ENCODE assay signal across 18 cellular contexts in genomic region chr4:186693894-186694293, GRCh38. TPM values are rescaled to one million over a fixed set of nuclear protein-coding genes. Genes with fewer than 3 reads are reported as not detected.
DNase-seq lines count a peak whose midpoint lies in the region; ATAC-seq, FAIRE-seq and TF ChIP-seq lines count a peak whose summit lies in the region.
"Had no signal": no experiment of that assay in that cellular context is flagged by ENCODE, and none has a peak within 500 bp of the region (broad histone marks: within the 10 kb centered on the region; RNA-seq: fewer than 3 reads in every experiment).

No MANE protein-coding gene starts in this region.

- H3K9ac ChIP-seq in HepG2 (ENCODE audit: insufficient read depth, low read depth, low read length) (no peak overlapping the region), H1 (replicated peaks in 1 of 4; ENCODE audit: extremely low read depth in 1 of 4, low read depth in 3 of 4, low read length in 3 of 4) (no peak overlapping the region)

- H3K27ac ChIP-seq in HepG2 (ENCODE audit: extremely low read length, insufficient read depth, low read length) (no peak overlapping the region), right lobe of liver (no peak overlapping the region), H1 (ENCODE audit: low read depth, low read length) (no peak overlapping the region)
- H3K27ac ChIP-seq in naive thymus-derived CD4-positive, alpha-beta T cell (ENCODE audit: low read depth, low read length) = no peak overlapping the region
- H3K27ac ChIP-seq: C4-2B, VCaP had no signal

- H3K36me3 ChIP-seq in HepG2 (replicated peaks in 1 of 2; ENCODE audit: control insufficient read depth in 1 of 2, insufficient read depth in 2 of 2, low read length in 2 of 2) (peaks cover 5 to 22% of the 10 kb centered on the region in 2 experiments), right lobe of liver (peaks cover 0 to 3% (median 0%) of the 10 kb centered on the region in 4 donors), H1 (ENCODE audit: control insufficient read depth in 2 of 4, insufficient read depth in 4 of 4, low read length in 3 of 4) (peaks cover 0 to 37% (median 0%) of the 10 kb centered on the region in 4 experiments; a peak in 4 of 8 replicates)
- H3K36me3 ChIP-seq in naive thymus-derived CD4-positive, alpha-beta T cell (ENCODE audit: control insufficient read depth in 2 of 3, insufficient read depth in 3 of 3, low read length in 3 of 3) = no peaks in the 10 kb centered on the region

- peak overlapping the region; percentile 91 for H3K27ac Mint-ChIP-seq in osteocyte (ENCODE audit: unreplicated experiment)
- H3K27ac Mint-ChIP-seq in naive thymus-derived CD4-positive, alpha-beta T cell = no peak overlapping the region
- H3K27ac Mint-ChIP-seq: activated naive CD4-positive, alpha-beta T cell treated with anti-CD3 and anti-CD28 coated beads for 36 hours; T-helper 17 cell had no signal

- CTCF ChIA-PET in HepG2 (lab: Yijun Ruan, JAX; ENCODE audit: low intra/inter-chr PET ratio, low total read pairs) = no interaction called here
- CTCF ChIA-PET in H1 (lab: Charles Lee; ENCODE audit: partially characterized antibody) = no interaction called here
- CTCF ChIA-PET in naive thymus-derived CD4-positive, alpha-beta T cell (lab: Charles Lee) = no interaction called here

- H2BK20ac ChIP-seq in H1 (ENCODE audit: low read length) = no peak overlapping the region

- H3K4me3 Mint-ChIP-seq in osteocyte (ENCODE audit: unreplicated experiment) = peak overlapping the region; percentile 2
- H3K4me3 Mint-ChIP-seq in naive thymus-derived CD4-positive, alpha-beta T cell = no peak overlapping the region
- H3K4me3 Mint-ChIP-seq: activated naive CD4-positive, alpha-beta T cell treated with anti-CD3 and anti-CD28 coated beads for 36 hours; T-helper 17 cell had no signal

- no peak overlapping the region for H2BK5ac ChIP-seq in H1 (ENCODE audit: low read depth, low read length)

- H3K79me1 ChIP-seq in H1 (ENCODE audit: low read depth, low read length) = peaks cover 8% of the 10 kb centered on the region

- no peak for TF ChIP-seq POLR2A in HepG2 (IDR thresholded peaks at IDR 0.05; ENCODE audit: insufficient read depth in 1 of 2, low read depth in 2 of 2, low read length in 2 of 2)
- no peak for TF ChIP-seq POLR2A in right lobe of liver (IDR thresholded peaks at IDR 0.05)
- TF ChIP-seq POLR2A in H1 (IDR thresholded peaks at IDR 0.05; ENCODE audit: control extremely low read depth in 1 of 2, low read depth in 2 of 2, low read length in 2 of 2) = no peak

- H3K79me2 ChIP-seq in HepG2 (ENCODE audit: insufficient read depth, low read length) (peaks cover 97% of the 10 kb centered on the region), H1 (ENCODE audit: control insufficient read depth in 1 of 2, insufficient read depth in 2 of 2, low read length in 2 of 2) (peaks cover 17 to 90% of the 10 kb centered on the region in 2 experiments)

- no peak for FAIRE-seq in HepG2 (lab: Jason Lieb, UNC)
- no peak for FAIRE-seq in H1 (lab: Jason Lieb, UNC)

- H3K4me2 ChIP-seq in HepG2 (ENCODE audit: low read depth, low read length) = no peak overlapping the region
- no peak overlapping the region for H3K4me2 ChIP-seq in H1 (ENCODE audit: insufficient read depth in 1 of 2, low read depth in 2 of 2, low read length in 2 of 2)

- H2BK120ac ChIP-seq in H1 (replicated peaks; ENCODE audit: low read depth, low read length) = no peak overlapping the region

- H3K18ac ChIP-seq in H1 (ENCODE audit: extremely low read depth, low read length) = no peak overlapping the region

- peaks cover 61% of the 10 kb centered on the region for H3K4me1 Mint-ChIP-seq in osteocyte (ENCODE audit: unreplicated experiment)
- peaks cover 0 to 2% (median 0%) of the 10 kb centered on the region in 7 donors for H3K4me1 Mint-ChIP-seq in naive thymus-derived CD4-positive, alpha-beta T cell
- H3K4me1 Mint-ChIP-seq: T-helper 17 cell had no signal

- H2AK5ac ChIP-seq in H1 (ENCODE audit: low read depth, low read length) = peak overlapping the region; percentile 47

- intact Hi-C loops in HepG2 (cut with micrococcal nuclease; ENCODE audit: unreplicated experiment) (no loop called here), right lobe of liver (cut with DNase I) (no loop called here), head of caudate nucleus (cut with DNase I) (no loop called here)
- intact Hi-C loops in naive thymus-derived CD4-positive, alpha-beta T cell (cut with micrococcal nuclease) = no loop called here

- BruUV-seq in HepG2 (replicated peaks; lab: Mats Ljungman, UMichigan) = no TSS peak

- H4K20me1 ChIP-seq in HepG2 (ENCODE audit: insufficient read depth, low read length) = peaks cover 34% of the 10 kb centered on the region
- H4K20me1 ChIP-seq in H1 (replicated peaks in 1 of 2; ENCODE audit: control insufficient read depth in 1 of 2, insufficient read depth in 2 of 2, low read length in 2 of 2) = peaks cover 0 to 7% of the 10 kb centered on the region in 2 experiments

- no peak overlapping the region for H3K4ac ChIP-seq in H1 (replicated peaks; ENCODE audit: insufficient read length, low read depth, low read length)

- no peak overlapping the region for H4K5ac ChIP-seq in H1 (ENCODE audit: insufficient read length, low read depth, low read length)

- H3K4me1 ChIP-seq in HepG2 (ENCODE audit: insufficient read depth, low read length) = peaks cover 68% of the 10 kb centered on the region
- H3K4me1 ChIP-seq in right lobe of liver = peaks cover 0 to 7% (median 0%) of the 10 kb centered on the region in 4 donors
- H3K4me1 ChIP-seq in H1 (replicated peaks in 1 of 4; ENCODE audit: control insufficient read depth in 3 of 4, insufficient read depth in 4 of 4, low read length in 3 of 4) = peaks cover 2 to 25% (median 14%) of the 10 kb centered on the region in 4 experiments; a peak in 6 of 7 replicates
- H3K4me1 ChIP-seq in naive thymus-derived CD4-positive, alpha-beta T cell (ENCODE audit: control insufficient read depth in 2 of 2, insufficient read depth in 2 of 2, low read length in 2 of 2) = no peaks in the 10 kb centered on the region

- TF ChIP-seq CTCF in HepG2 (CRISPR knock-in tag; IDR thresholded peaks at IDR 0.05) (no peak), right lobe of liver (IDR thresholded peaks at IDR 0.05) (no peak), H1 (IDR thresholded peaks at IDR 0.05; ENCODE audit: control extremely low read depth in 1 of 3, insufficient read depth in 1 of 3, low read depth in 1 of 3, low read length in 3 of 3) (no peak), osteocyte (IDR thresholded peaks at IDR 0.05) (no peak)

- H4K8ac ChIP-seq in H1 (ENCODE audit: extremely low read depth, insufficient read depth, low read length) = no peak overlapping the region

- POLR2A ChIA-PET in HepG2 (lab: Yijun Ruan, JAX) (interaction anchor here (1.7 kb wide), 1 partner anchor 8 kb away, joined by 4 read pairs; no protein-coding TSS in a partner anchor), H1 (lab: Charles Lee; ENCODE audit: partially characterized antibody) (no interaction called here)
- POLR2A ChIA-PET in naive thymus-derived CD4-positive, alpha-beta T cell (lab: Charles Lee) = no interaction called here

- in situ Hi-C loops in HepG2 (cut with HindIII; ENCODE audit: extremely low pct_ligation_motif_present, low pct_unique_long_range_greater_than_20kb) = no loop called here

- TF ChIP-seq EP300 in HepG2 (IDR thresholded peaks at IDR 0.05; ENCODE audit: low read depth in 2 of 2, low read length in 2 of 2) (no peak), HepG2 (CRISPR knock-in tag; IDR thresholded peaks at IDR 0.05; ENCODE audit: borderline replicate concordance) (no peak), H1 (IDR thresholded peaks at IDR 0.05; ENCODE audit: borderline replicate concordance in 1 of 2, low read depth in 2 of 2, low read length in 2 of 2) (no peak)

- peaks cover 4% of the 10 kb centered on the region; the same call in 1 of the 2 replicates for H3K23me2 ChIP-seq in H1 (ENCODE audit: low read depth, low read length)

- H2AFZ ChIP-seq in HepG2 (ENCODE audit: low read length) (no peak overlapping the region), H1 (ENCODE audit: low read length) (no peak overlapping the region)

- peaks cover 22% of the 10 kb centered on the region for H3K36me3 Mint-ChIP-seq in osteocyte (ENCODE audit: unreplicated experiment)
- no peaks in the 10 kb centered on the region for H3K36me3 Mint-ChIP-seq in naive thymus-derived CD4-positive, alpha-beta T cell

- no peak overlapping the region for H3K23ac ChIP-seq in H1 (ENCODE audit: insufficient read length)

- DNase-seq in HepG2 (ENCODE audit: low spot score) (no peak), right lobe of liver (no peak), H1 (ENCODE audit: low read depth in 1 of 2, low spot score in 2 of 2) (no peak), osteocyte (ENCODE audit: extremely low spot score, unreplicated experiment) (no peak), head of caudate nucleus (no peak), anterior cingulate cortex (lab: John Stamatoyannopoulos, UW) (no peak)
- no peak for DNase-seq in naive thymus-derived CD4-positive, alpha-beta T cell
- DNase-seq: activated CD4-positive, alpha-beta T cell treated with anti-CD3 and anti-CD28 coated beads, Interleukin-2, amount 50 U/mL, for 48 hours; activated naive CD4-positive, alpha-beta T cell treated with anti-CD3 and anti-CD28 coated beads for 36 hours; cortex of kidney; NCI-H1436 treated with DMSO at 0.1 percent for 48 hours; NCI-H2171 treated with DMSO at 0.1 percent for 48 hours; stimulated activated CD4-positive, alpha-beta T cell treated with anti-CD3 and anti-CD28 coated beads, Interleukin-2, amount 100 ng/mL, for 24 hours; stimulated activated naive CD8-positive, alpha-beta T cell treated with anti-CD3 and anti-CD28 coated beads, Interleukin-15, Interleukin-2, amounts not matched to agents 100 U/mL and 50 U/mL, for 24 hours; T-helper 17 cell had no signal

- H3K56ac ChIP-seq in H1 (replicated peaks; ENCODE audit: insufficient read length, low read depth, low read length) = no peak overlapping the region

- H3K27me3 ChIP-seq in HepG2 (ENCODE audit: control insufficient read depth in 1 of 2, insufficient read depth in 2 of 2, low read length in 2 of 2) (no peaks in the 10 kb centered on the region), right lobe of liver (no peaks in the 10 kb centered on the region), H1 (replicated peaks in 1 of 4; ENCODE audit: control insufficient read depth in 3 of 4, extremely low read depth in 1 of 4, insufficient read depth in 3 of 4, low read length in 3 of 4) (no peaks in the 10 kb centered on the region)
- H3K27me3 ChIP-seq in naive thymus-derived CD4-positive, alpha-beta T cell (ENCODE audit: control insufficient read depth in 2 of 2, insufficient read depth in 2 of 2, low read length in 2 of 2) = no peaks in the 10 kb centered on the region

- H2BK12ac ChIP-seq in H1 (ENCODE audit: low read depth, low read length) = peak overlapping the region; percentile 55; the same call in 1 of the 2 replicates

- H3K27me3 Mint-ChIP-seq in osteocyte (ENCODE audit: unreplicated experiment) = no peaks in the 10 kb centered on the region
- H3K27me3 Mint-ChIP-seq in naive thymus-derived CD4-positive, alpha-beta T cell = peaks cover 0 to 11% (median 0%) of the 10 kb centered on the region in 5 donors
- H3K27me3 Mint-ChIP-seq: T-helper 17 cell had no signal

- H3K14ac ChIP-seq in H1 (ENCODE audit: insufficient read length) = no peak overlapping the region

- H4K91ac ChIP-seq in H1 (replicated peaks; ENCODE audit: insufficient read length, low read length) = no peak overlapping the region

- no peak for TF ChIP-seq RAD21 in HepG2 (CRISPR knock-in tag; IDR thresholded peaks at IDR 0.05)
- TF ChIP-seq RAD21 in H1 (IDR thresholded peaks at IDR 0.05 in 1 of 2, conservative IDR thresholded peaks at IDR 0.05 in 1 of 2; ENCODE audit: low read depth in 2 of 2, low read length in 2 of 2) = no peak

- H2BK15ac ChIP-seq in H1 (ENCODE audit: low read length) = peak overlapping the region; percentile 23; the same call in 1 of the 2 replicates

- no peak for ATAC-seq in HepG2
- ATAC-seq in right lobe of liver = no peak
- no peak for ATAC-seq in naive thymus-derived CD4-positive, alpha-beta T cell
- no peak for ATAC-seq in HG02884 (IDR thresholded peaks at IDR 0.05; ENCODE audit: unreplicated experiment)
- ATAC-seq: stimulated activated naive CD8-positive, alpha-beta T cell treated with anti-CD3 and anti-CD28 coated beads, Interleukin-15, Interleukin-2, amounts not matched to agents 100 U/mL and 50 U/mL, for 24 hours; T-helper 17 cell had no signal

- H3K9me3 ChIP-seq in HepG2 (ENCODE audit: low read length) = no peaks in the 10 kb centered on the region
- no peaks in the 10 kb centered on the region for H3K9me3 ChIP-seq in right lobe of liver
- H3K9me3 ChIP-seq in H1 (ENCODE audit: insufficient read depth in 2 of 2, low read depth in 1 of 2, low read length in 1 of 2) = no peaks in the 10 kb centered on the region
- H3K9me3 ChIP-seq in naive thymus-derived CD4-positive, alpha-beta T cell (ENCODE audit: control insufficient read depth in 2 of 3, low read length in 3 of 3) = no peaks in the 10 kb centered on the region

- H3K9me3 Mint-ChIP-seq in osteocyte (ENCODE audit: unreplicated experiment) = peaks cover 6% of the 10 kb centered on the region
- H3K9me3 Mint-ChIP-seq in naive thymus-derived CD4-positive, alpha-beta T cell = peaks cover 2 to 17% (median 9%) of the 10 kb centered on the region in 11 donors
- H3K9me3 Mint-ChIP-seq: activated naive CD4-positive, alpha-beta T cell treated with anti-CD3 and anti-CD28 coated beads for 36 hours had no signal

- H3K4me3 ChIP-seq in HepG2 (replicated peaks in 1 of 3; ENCODE audit: insufficient read depth in 1 of 3, low read depth in 2 of 3, low read length in 3 of 3) (no peak overlapping the region), right lobe of liver (no peak overlapping the region), H1 (ENCODE audit: extremely low read depth in 1 of 4, insufficient read depth in 2 of 4, low read depth in 3 of 4, low read length in 4 of 4) (no peak overlapping the region)
- H3K4me3 ChIP-seq in naive thymus-derived CD4-positive, alpha-beta T cell (ENCODE audit: low read length) = no peak overlapping the region

- WGBS in HepG2 (ENCODE audit: low lambda C conversion rate) = 94% methylated on average over 3 of the region's 3 CpGs
- WGBS in right lobe of liver (ENCODE audit: insufficient coverage, low coverage, low lambda C conversion rate, missing lambda C conversion rate) = 79% methylated on average over 3 of the region's 3 CpGs
- WGBS in H1 (ENCODE audit: extremely low coverage in 1 of 2, insufficient coverage in 1 of 2, insufficient read length in 1 of 2, insufficient replicate concordance in 2 of 2, low coverage in 1 of 2, low lambda C conversion rate in 2 of 2, missing lambda C conversion rate in 1 of 2), 2 experiments = 90 to 100% methylated on average over 3 of the region's 3 CpGs

RNA-seq across cellular contexts. Expression of gene FAT1, which starts 29.8 kb away (rescaled TPM):
- 176 and 185 TPM in 2 replicates for total RNA-seq in HepG2 (2016; rRNA removed; fragmentation: Illumina TruSeq; extraction: Trizol)
- total RNA-seq in HepG2 (2016; cell fraction: cytosol; rRNA removed; fragmentation: Illumina TruSeq; extraction: Trizol; ENCODE audit: low read depth) = 74.9 and 87.3 TPM in 2 replicates
- 158 and 182 TPM in 2 replicates for total RNA-seq in HepG2 (2016; cell fraction: insoluble cytoplasmic fraction; rRNA removed; fragmentation: Illumina TruSeq; extraction: Trizol)
- total RNA-seq in HepG2 (2016; cell fraction: membrane; rRNA removed; fragmentation: Illumina TruSeq; extraction: Trizol) = 361 and 484 TPM in 2 replicates
- 203 and 219 TPM in 2 replicates for total RNA-seq in HepG2 (2016; cell fraction: nucleus; rRNA removed; fragmentation: Illumina TruSeq; extraction: Trizol)
- 193 and 216 TPM in 2 replicates for polyA plus RNA-seq in HepG2 (2011; rRNA removed)
- polyA plus RNA-seq in HepG2 (2011; cell fraction: cytosol; rRNA removed) = 145 and 153 TPM in 2 replicates
- polyA plus RNA-seq in HepG2 (2011; cell fraction: nucleus; rRNA removed) = 169 and 173 TPM in 2 replicates
- polyA plus RNA-seq in HepG2 (2012) = 84.5 and 103 TPM in 2 replicates
- 2.5 and 3.2 TPM in 2 replicates for polyA plus RNA-seq in HepG2 (2016; cell fraction: cytosol; fragmentation: Illumina TruSeq; extraction: Trizol; ENCODE audit: low read depth)
- polyA plus RNA-seq in HepG2 (2016; cell fraction: insoluble cytoplasmic fraction; fragmentation: Illumina TruSeq; extraction: Trizol; ENCODE audit: low read depth) = 34.1 and 47.0 TPM in 2 replicates
- 7.0 and 7.3 TPM in 2 replicates for polyA plus RNA-seq in HepG2 (2016; cell fraction: membrane; fragmentation: Illumina TruSeq; extraction: Trizol; ENCODE audit: low read depth)
- 164 and 179 TPM in 2 replicates for polyA plus RNA-seq in HepG2 (2016; cell fraction: nucleus; fragmentation: Illumina TruSeq; extraction: Trizol; ENCODE audit: insufficient read depth, low read depth)
- polyA minus RNA-seq in HepG2 (2011; rRNA and poly(A)+ RNA removed; ENCODE audit: low replicate concordance) = 311 and 1,912 TPM in 2 replicates
- 510 and 534 TPM in 2 replicates for polyA minus RNA-seq in HepG2 (2011; cell fraction: cytosol; rRNA and poly(A)+ RNA removed)
- polyA minus RNA-seq in HepG2 (2011; cell fraction: nucleus; rRNA and poly(A)+ RNA removed) = 531 and 554 TPM in 2 replicates
- 100 to 1,000 TPM in 2 of 6 experiments, 10 to 100 TPM in 4; 32.9 to 173 (median 69.7) TPM for total RNA-seq in right lobe of liver
- total RNA-seq in H1 (2021; fragmentation: NEBNext Ultra II Directional; extraction: Animal tissue kit (Norgen Biotek cat#: 25700)) = 137 and 144 TPM in 2 replicates
- polyA plus RNA-seq in H1 (2011; rRNA removed) = 84.0 and 94.4 TPM in 2 replicates
- polyA plus RNA-seq in H1 (2011; cell fraction: cytosol; rRNA removed) = 74.4 TPM
- 371 TPM for polyA plus RNA-seq in H1 (2011; cell fraction: nucleus; rRNA removed)
- polyA plus RNA-seq in H1 (2012, experiment 1 of 2) = 73.7 to 125 TPM (median 95.6 TPM) in 4 replicates
- 10.8 TPM for polyA plus RNA-seq in H1 (2012, experiment 2 of 2)
- 93.1 TPM for polyA plus RNA-seq in H1 (2013, experiment 1 of 2)
- polyA plus RNA-seq in H1 (2013, experiment 2 of 2) = 69.3 TPM
- 977 and 1,176 TPM in 2 replicates for polyA minus RNA-seq in H1 (2011; rRNA and poly(A)+ RNA removed)
- polyA minus RNA-seq in H1 (2011; cell fraction: cytosol; rRNA and poly(A)+ RNA removed) = 243 TPM
- polyA minus RNA-seq in H1 (2011; cell fraction: nucleus; rRNA and poly(A)+ RNA removed) = 409 TPM
- total RNA-seq in osteocyte = 395 and 408 TPM in 2 replicates
- total RNA-seq in naive thymus-derived CD4-positive, alpha-beta T cell = under 1 TPM in 1 of 5 experiments, not detected in 4; 0.05 TPM
- polyA plus RNA-seq in naive thymus-derived CD4-positive, alpha-beta T cell = not detected
- total RNA-seq: T-helper 17 cell had no signal

Comparison
In these comparisons a context has a peak if more than half of its experiments do, and no peak if none do; other contexts are left out.
1. RNA of gene FAT1, which starts 29.8 kb away (total RNA-seq): 395 to 408 TPM in osteocyte, 74.9 to 484 TPM in HepG2, 137 to 144 TPM in H1 and 32.9 to 173 TPM in right lobe of liver; 0.05 TPM in naive thymus-derived CD4-positive, alpha-beta T cell; every median in the first group is over 10 times any median in the second.